In the genomic region with DNA sequence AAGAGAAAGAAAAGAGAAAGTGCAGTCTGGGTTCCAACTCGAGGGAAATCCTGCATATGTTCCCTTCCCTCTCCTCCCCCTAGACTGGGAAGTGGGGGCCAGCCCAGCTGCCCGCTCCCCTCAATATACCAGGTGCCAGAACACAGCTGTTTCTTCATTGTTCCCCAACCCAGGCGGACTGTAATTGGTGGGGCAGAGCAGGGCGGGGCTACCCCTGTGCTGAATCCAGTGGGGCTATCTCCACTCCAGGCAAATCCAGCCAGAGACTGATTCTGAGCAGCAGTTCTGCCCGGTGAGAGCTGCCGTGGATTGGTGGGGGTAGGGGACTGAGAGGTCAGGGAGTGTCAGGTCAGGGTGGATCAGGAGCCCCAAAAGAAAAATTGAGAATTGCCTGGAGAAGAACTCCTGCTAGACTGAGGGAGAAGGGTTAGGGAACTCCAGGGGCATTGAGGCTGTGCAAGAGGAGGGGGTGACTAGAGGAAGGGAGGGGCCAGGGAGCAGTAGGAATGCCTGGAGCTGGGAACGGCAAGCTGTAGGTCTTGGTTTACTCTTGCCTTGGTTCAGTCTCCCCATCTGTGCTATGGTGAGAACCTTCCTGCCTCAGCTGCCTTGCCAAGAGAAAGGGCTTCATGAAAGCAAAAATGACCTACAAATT, we compare ENCODE assay signal across 1 cellular context.
TF ChIP-seq lines count a peak whose summit lies in the region.

A gene (plus strand): TSS at position 250 of the 655 bp plus-strand sequence. CDS start 546 bp downstream, outside the sequence.

TF ChIP-seq in WTC11, 78 proteins besides CTCF, POLR2A, EP300 and RAD21 (continued from another document):
- TF ChIP-seq, protein P1, sequence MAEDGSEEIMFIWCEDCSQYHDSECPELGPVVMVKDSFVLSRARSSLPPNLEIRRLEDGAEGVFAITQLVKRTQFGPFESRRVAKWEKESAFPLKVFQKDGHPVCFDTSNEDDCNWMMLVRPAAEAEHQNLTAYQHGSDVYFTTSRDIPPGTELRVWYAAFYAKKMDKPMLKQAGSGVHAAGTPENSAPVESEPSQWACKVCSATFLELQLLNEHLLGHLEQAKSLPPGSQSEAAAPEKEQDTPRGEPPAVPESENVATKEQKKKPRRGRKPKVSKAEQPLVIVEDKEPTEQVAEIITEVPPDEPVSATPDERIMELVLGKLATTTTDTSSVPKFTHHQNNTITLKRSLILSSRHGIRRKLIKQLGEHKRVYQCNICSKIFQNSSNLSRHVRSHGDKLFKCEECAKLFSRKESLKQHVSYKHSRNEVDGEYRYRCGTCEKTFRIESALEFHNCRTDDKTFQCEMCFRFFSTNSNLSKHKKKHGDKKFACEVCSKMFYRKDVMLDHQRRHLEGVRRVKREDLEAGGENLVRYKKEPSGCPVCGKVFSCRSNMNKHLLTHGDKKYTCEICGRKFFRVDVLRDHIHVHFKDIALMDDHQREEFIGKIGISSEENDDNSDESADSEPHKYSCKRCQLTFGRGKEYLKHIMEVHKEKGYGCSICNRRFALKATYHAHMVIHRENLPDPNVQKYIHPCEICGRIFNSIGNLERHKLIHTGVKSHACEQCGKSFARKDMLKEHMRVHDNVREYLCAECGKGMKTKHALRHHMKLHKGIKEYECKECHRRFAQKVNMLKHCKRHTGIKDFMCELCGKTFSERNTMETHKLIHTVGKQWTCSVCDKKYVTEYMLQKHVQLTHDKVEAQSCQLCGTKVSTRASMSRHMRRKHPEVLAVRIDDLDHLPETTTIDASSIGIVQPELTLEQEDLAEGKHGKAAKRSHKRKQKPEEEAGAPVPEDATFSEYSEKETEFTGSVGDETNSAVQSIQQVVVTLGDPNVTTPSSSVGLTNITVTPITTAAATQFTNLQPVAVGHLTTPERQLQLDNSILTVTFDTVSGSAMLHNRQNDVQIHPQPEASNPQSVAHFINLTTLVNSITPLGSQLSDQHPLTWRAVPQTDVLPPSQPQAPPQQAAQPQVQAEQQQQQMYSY (CRISPR knock-in tag; IDR thresholded peaks at IDR 0.05) = peak; percentile 74
- TF ChIP-seq, protein P2, sequence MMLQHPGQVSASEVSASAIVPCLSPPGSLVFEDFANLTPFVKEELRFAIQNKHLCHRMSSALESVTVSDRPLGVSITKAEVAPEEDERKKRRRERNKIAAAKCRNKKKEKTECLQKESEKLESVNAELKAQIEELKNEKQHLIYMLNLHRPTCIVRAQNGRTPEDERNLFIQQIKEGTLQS (CRISPR knock-in tag; conservative IDR thresholded peaks at IDR 0.05) = no peak
